In genomic region chrX:117010243-117010642, GRCh38 we compare ENCODE assay signal across 10 cellular contexts.
"Had no signal": no experiment of that assay in that cellular context is flagged by ENCODE, and none has a peak within 500 bp of the region (broad histone marks: within the 10 kb centered on the region; RNA-seq: fewer than 3 reads in every experiment).

No MANE protein-coding gene starts in this region.

- H3K27ac ChIP-seq: HL-60, KMS-11 had no signal

- H3K4me3 Mint-ChIP-seq: IgD-negative memory B cell had no signal

- H3K9me3 Mint-ChIP-seq: IgD-negative memory B cell had no signal

- H3K4me2 ChIP-seq: KMS-11 had no signal

- H3K27ac Mint-ChIP-seq: IgD-negative memory B cell had no signal

- H3K27me3 Mint-ChIP-seq: IgD-negative memory B cell had no signal

- H3K4me1 Mint-ChIP-seq: IgD-negative memory B cell had no signal

- FAIRE-seq: HepG2, HTR-8/SVneo had no signal

- H3K9ac ChIP-seq: KMS-11 had no signal

- H3K36me3 Mint-ChIP-seq: IgD-negative memory B cell had no signal

- DNase-seq: IMR-90, Karpas-422, Kasumi-1, KBM-7, KG1 had no signal

- ATAC-seq: HepG2 had no signal
